In genomic region chr4:8141935-8142334, GRCh38 we compare ENCODE assay signal across 28 cellular contexts.
"Had no signal": no experiment of that assay in that cellular context is flagged by ENCODE, and none has a peak within 500 bp of the region (broad histone marks: within the 10 kb centered on the region; RNA-seq: fewer than 3 reads in every experiment).

No MANE protein-coding gene starts in this region.

- H3K27ac Mint-ChIP-seq: activated CD4-positive, alpha-beta memory T cell treated with anti-CD3 and anti-CD28 coated beads, Interleukin-2, amount 10 ng/mL, durations not matched to agents 7 days and 5 days; activated CD4-positive, alpha-beta T cell treated with anti-CD3 and anti-CD28 coated beads, Interleukin-2, amount 10 ng/mL, durations not matched to agents 7 days and 5 days; activated T-helper 17 cell treated with anti-CD3 and anti-CD28 coated beads, Interleukin-2, amount 50 U/mL, for 72 hours; dendritic cell treated with granulocyte-macrophage colony-stimulating factor and Interleukin-4, amounts not matched to agents 40 ng/mL and 50 ng/mL, for 4 days; endodermal cell; immature natural killer cell; nephron progenitor cell had no signal

- H3K4me3 Mint-ChIP-seq: activated CD4-positive, alpha-beta memory T cell treated with anti-CD3 and anti-CD28 coated beads, Interleukin-2, amount 10 ng/mL, durations not matched to agents 7 days and 5 days; activated CD4-positive, alpha-beta T cell treated with anti-CD3 and anti-CD28 coated beads, Interleukin-2, amount 10 ng/mL, durations not matched to agents 7 days and 5 days; activated T-cell treated with anti-CD3 and anti-CD28 coated beads, Interleukin-2, amount 50 U/mL, for 4 hours; activated T-helper 17 cell treated with anti-CD3 and anti-CD28 coated beads, Interleukin-2, amount 50 U/mL, for 72 hours; central memory CD8-positive, alpha-beta T cell; dendritic cell treated with granulocyte-macrophage colony-stimulating factor and Interleukin-4, amounts not matched to agents 40 ng/mL and 50 ng/mL, for 4 days; endodermal cell; immature natural killer cell; nephron progenitor cell had no signal

- H3K36me3 Mint-ChIP-seq: immature natural killer cell had no signal

- H3K27ac ChIP-seq: breast epithelium, esophagus muscularis mucosa, right lobe of liver, tibial nerve had no signal

- H3K4me3 ChIP-seq: breast epithelium, esophagus muscularis mucosa, lung, right lobe of liver, tibial nerve had no signal

- H3K4me1 Mint-ChIP-seq: activated CD4-positive, alpha-beta memory T cell treated with anti-CD3 and anti-CD28 coated beads, Interleukin-2, amount 10 ng/mL, durations not matched to agents 7 days and 5 days; activated CD4-positive, alpha-beta T cell treated with anti-CD3 and anti-CD28 coated beads, Interleukin-2, amount 10 ng/mL, durations not matched to agents 7 days and 5 days; activated T-helper 17 cell treated with anti-CD3 and anti-CD28 coated beads, Interleukin-2, amount 50 U/mL, for 72 hours; central memory CD8-positive, alpha-beta T cell; immature natural killer cell had no signal

- H3K9me3 Mint-ChIP-seq: activated CD4-positive, alpha-beta T cell treated with anti-CD3 and anti-CD28 coated beads, Interleukin-2, amount 10 ng/mL, durations not matched to agents 7 days and 5 days; activated T-helper 17 cell treated with anti-CD3 and anti-CD28 coated beads, Interleukin-2, amount 50 U/mL, for 72 hours; dendritic cell treated with granulocyte-macrophage colony-stimulating factor and Interleukin-4, amounts not matched to agents 40 ng/mL and 50 ng/mL, for 4 days; immature natural killer cell had no signal

- H3K9me3 ChIP-seq: breast epithelium, esophagus muscularis mucosa, right lobe of liver had no signal

- H3K36me3 ChIP-seq: breast epithelium, esophagus muscularis mucosa, right lobe of liver, tibial nerve had no signal

- H3K27me3 ChIP-seq: esophagus muscularis mucosa, right lobe of liver had no signal

- ATAC-seq: activated T-cell treated with anti-CD3 and anti-CD28 coated beads, Interleukin-2, amount 50 U/mL, for 4 hours; activated T-helper 17 cell treated with anti-CD3 and anti-CD28 coated beads, Interleukin-2, amount 50 U/mL, for 72 hours; left lobe of liver; right lobe of liver had no signal

- DNase-seq: activated CD4-positive, alpha-beta memory T cell treated with anti-CD3 and anti-CD28 coated beads, Interleukin-2, amount 10 ng/mL, durations not matched to agents 7 days and 5 days; activated CD4-positive, alpha-beta T cell treated with anti-CD3 and anti-CD28 coated beads, Interleukin-2, amount 10 ng/mL, durations not matched to agents 7 days and 5 days; activated CD4-positive, CD25-positive, alpha-beta regulatory T cell treated with anti-CD3 and anti-CD28 coated beads, Interleukin-2, amount 50 U/mL, for 72 hours; activated gamma-delta T cell treated with Interleukin-2 at 50 U/mL for 16 hours; activated naive CD4-positive, alpha-beta T cell treated with anti-CD3 and anti-CD28 coated beads, Interleukin-2, amount 50 U/mL, for 16 hours; activated T-cell treated with anti-CD3 and anti-CD28 coated beads, Interleukin-2, amount 50 U/mL, for 4 hours; endodermal cell; hypothalamus; immature natural killer cell; kidney; mesendoderm; nephron progenitor cell; nucleus accumbens; right lobe of liver; small intestine; stimulated activated CD4-positive, alpha-beta T cell treated with anti-CD3 and anti-CD28 coated beads, Interleukin-1b, Interleukin-23, amount 100 ng/mL, for 48 hours; stimulated activated CD4-positive, alpha-beta T cell treated with anti-CD3 and anti-CD28 coated beads, Interleukin-4, amount 100 ng/mL, for 4 hours; stimulated activated CD8-positive, alpha-beta memory T cell treated with anti-CD3 and anti-CD28 coated beads, Interleukin-4, amount 100 ng/mL, for 48 hours; stimulated activated naive CD4-positive, alpha-beta T cell; T-helper 2 cell had no signal

- H3K27me3 Mint-ChIP-seq: activated T-helper 17 cell treated with anti-CD3 and anti-CD28 coated beads, Interleukin-2, amount 50 U/mL, for 72 hours had no signal

- H3K4me1 ChIP-seq: breast epithelium had no signal
